ENCODE assay signal across 8 cellular contexts in the genomic region with DNA sequence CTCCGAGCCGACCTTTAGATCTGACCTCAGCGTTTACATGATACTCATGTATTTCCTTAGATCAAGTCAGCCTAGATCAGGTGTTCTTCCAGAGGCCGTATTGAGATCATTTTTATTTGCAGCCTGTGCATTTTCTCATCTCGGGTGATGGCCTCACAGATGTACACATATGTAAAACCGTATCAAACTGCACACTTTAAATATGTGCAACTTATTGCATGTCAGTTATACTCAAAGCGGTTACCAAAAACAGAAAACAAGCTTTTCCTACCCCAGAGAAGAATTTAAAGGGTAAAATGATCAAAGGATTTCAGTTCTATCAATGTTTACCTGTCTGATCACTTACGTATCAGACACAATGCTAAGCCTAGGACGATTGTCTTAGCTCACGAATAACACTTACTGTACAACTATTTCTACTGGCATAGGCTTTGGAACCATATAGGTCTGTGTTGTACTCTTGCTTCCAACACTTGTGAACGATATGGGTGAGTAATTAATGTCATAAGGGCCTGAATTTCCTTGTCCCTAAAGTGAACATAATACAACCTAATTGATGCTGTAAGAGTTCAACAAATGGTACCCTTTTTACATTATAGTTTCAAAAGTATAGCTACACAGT. TPM values are rescaled to one million over a fixed set of nuclear protein-coding genes. Genes with fewer than 3 reads are reported as not detected.
A peak's percentile ranks its signal among the peaks of the same experiment; 100 is the strongest.
DNase-seq lines count a peak whose midpoint lies in the region; ATAC-seq, FAIRE-seq and TF ChIP-seq lines count a peak whose summit lies in the region.

No MANE protein-coding gene starts in this region.

- in situ Hi-C loops in GM12878 (cut with MboI) = no loop called here

- H2BK15ac ChIP-seq in mesenchymal stem cell (ENCODE audit: low read depth, poor library complexity, severe bottlenecking) = peak overlapping the region; percentile 28

- intact Hi-C loops in GM12878 (cut with micrococcal nuclease; ENCODE audit: unreplicated experiment) = no loop called here

- peak overlapping the region; percentile 62 to 70 for H3K18ac ChIP-seq in mesenchymal stem cell (ENCODE audit: low read depth in 1 of 2, low read length in 2 of 2)

- peaks cover 0 to 11% of the 10 kb centered on the region in 2 experiments; a peak in 2 of 4 replicates for H3K36me3 ChIP-seq in GM12878 (ENCODE audit: control insufficient read depth in 2 of 2, insufficient read depth in 2 of 2, low read length in 1 of 2)
- peaks cover 0 to 28% of the 10 kb centered on the region in 2 experiments for H3K36me3 ChIP-seq in mesenchymal stem cell (ENCODE audit: control insufficient read depth in 1 of 2, insufficient read depth in 2 of 2, low read depth in 1 of 2, low read length in 2 of 2)

- DNase-seq in GM12864 (ENCODE audit: low read depth) = peak; percentile 18
- DNase-seq in GM12878 (ENCODE audit: low read depth, low spot score) = no peak
- DNase-seq in mesenchymal stem cell = no peak

- H4K91ac ChIP-seq in mesenchymal stem cell (ENCODE audit: low read length) = no peak overlapping the region

- H3K79me2 ChIP-seq in GM12878 (ENCODE audit: control insufficient read depth, insufficient read depth, low read length) = peaks cover 45% of the 10 kb centered on the region

- no peaks in the 10 kb centered on the region; the same call in 2 of the 3 replicates for H3K9me3 ChIP-seq in GM12878 (replicated peaks; ENCODE audit: control insufficient read depth, insufficient read depth, low read length)
- H3K9me3 ChIP-seq in mesenchymal stem cell (ENCODE audit: control insufficient read depth, low read length) = no peaks in the 10 kb centered on the region

- peak overlapping the region; percentile 38 for H2AK5ac ChIP-seq in mesenchymal stem cell (ENCODE audit: low read length, severe bottlenecking)

- H3K79me1 ChIP-seq in mesenchymal stem cell (replicated peaks; ENCODE audit: low read length, poor library complexity, severe bottlenecking) = peaks cover 6% of the 10 kb centered on the region

- ATAC-seq in HG03520 (IDR thresholded peaks at IDR 0.05; ENCODE audit: unreplicated experiment) (peak; percentile 2), GM12878 (peak; percentile 19; the same call in 2 of the 3 replicates), HG03521 (IDR thresholded peaks at IDR 0.05; ENCODE audit: unreplicated experiment) (no peak), HG02763 (IDR thresholded peaks at IDR 0.05; ENCODE audit: unreplicated experiment) (no peak), HG02798 (IDR thresholded peaks at IDR 0.05; ENCODE audit: poor library complexity, unreplicated experiment) (no peak), GM18873 (IDR thresholded peaks at IDR 0.05; ENCODE audit: low FRiP score, unreplicated experiment) (no peak)

- peak overlapping the region in 1 of 2 experiments; percentile 39 for H2BK12ac ChIP-seq in mesenchymal stem cell (ENCODE audit: low read length in 2 of 2)

- BruUV-seq in GM12878 (replicated peaks; lab: Mats Ljungman, UMichigan) = TSS peak; percentile 90

- no peak overlapping the region for H2BK120ac ChIP-seq in mesenchymal stem cell (ENCODE audit: low read depth, low read length)

- peak overlapping the region; percentile 77 for H3K4me2 ChIP-seq in GM12878 (ENCODE audit: control insufficient read depth, insufficient read depth)
- H3K4me2 ChIP-seq in mesenchymal stem cell (ENCODE audit: low read length, poor library complexity, severe bottlenecking) = peak overlapping the region; percentile 37

- no peaks in the 10 kb centered on the region for H4K20me1 ChIP-seq in GM12878 (ENCODE audit: control insufficient read depth, insufficient read depth)

- RAD21 ChIA-PET in GM12878 (lab: Charles Lee; ENCODE audit: unreplicated experiment) = interaction anchor here (0.7 to 1.9 kb wide), 10 partner anchors 9 to 139 kb away, joined by 3 to 9 read pairs (median 4); a partner anchor contains a TSS

- H2AFZ ChIP-seq in GM12878 (ENCODE audit: control insufficient read depth, low read depth, low read length) = peak overlapping the region; percentile 70
- H2AFZ ChIP-seq in mesenchymal stem cell (ENCODE audit: low read depth, low read length) = peak overlapping the region; percentile 82

- TF ChIP-seq POLR2A in GM12878 (IDR thresholded peaks at IDR 0.05; ENCODE audit: low read depth, low read length) = no peak

- no peak for TF ChIP-seq EP300 in GM12878 (IDR thresholded peaks at IDR 0.05; ENCODE audit: borderline replicate concordance in 1 of 2, control insufficient read depth in 1 of 2, low read depth in 2 of 2, low read length in 2 of 2)

- peak overlapping the region; percentile 66 for H2BK5ac ChIP-seq in mesenchymal stem cell (ENCODE audit: low read depth, low read length, poor library complexity, severe bottlenecking)

- H3K9ac ChIP-seq in GM12878 (ENCODE audit: control insufficient read depth, insufficient read depth, low read length) = peak overlapping the region; percentile 97
- peak overlapping the region; percentile 98 for H3K9ac ChIP-seq in mesenchymal stem cell (ENCODE audit: low read length)

- H3K4ac ChIP-seq in mesenchymal stem cell (ENCODE audit: low read depth in 1 of 2, low read length in 2 of 2) = no peak overlapping the region

- H3K4me1 ChIP-seq in GM12878 (ENCODE audit: control insufficient read depth, insufficient read depth, low read length) (peaks cover 9% of the 10 kb centered on the region), mesenchymal stem cell (ENCODE audit: control insufficient read depth, insufficient read depth, low read depth, low read length) (peaks cover 4% of the 10 kb centered on the region)

- POLR2A ChIA-PET in GM12878 (lab: Charles Lee) = interaction anchor here (0.9 to 1.7 kb wide), 8 partner anchors 8 to 171 kb away, joined by 3 to 12 read pairs (median 4); a partner anchor contains a TSS

- H3K23ac ChIP-seq in mesenchymal stem cell (ENCODE audit: low read length in 2 of 2) = no peak overlapping the region

- peak overlapping the region; percentile 96 for H3K4me3 ChIP-seq in GM12864 (ENCODE audit: low read depth, low read length)
- H3K4me3 ChIP-seq in GM12878 = peak overlapping the region; percentile 92
- H3K4me3 ChIP-seq in mesenchymal stem cell (ENCODE audit: insufficient read depth in 1 of 2, low read depth in 1 of 2, low read length in 2 of 2) = peak overlapping the region; percentile 74 to 99

- H3K27me3 ChIP-seq in GM12878 (replicated peaks in 1 of 2; ENCODE audit: control insufficient read depth in 2 of 2, insufficient read depth in 2 of 2, low read length in 1 of 2) = no peaks in the 10 kb centered on the region
- no peaks in the 10 kb centered on the region for H3K27me3 ChIP-seq in mesenchymal stem cell (ENCODE audit: control insufficient read depth in 1 of 2, insufficient read depth in 1 of 2, low read length in 2 of 2)

- FAIRE-seq in GM12878 (lab: Jason Lieb, UNC) = peak; percentile 78

- peak overlapping the region; percentile 90 for H4K8ac ChIP-seq in mesenchymal stem cell (ENCODE audit: low read length)

- TF ChIP-seq RAD21 in GM12878 (IDR thresholded peaks at IDR 0.05; ENCODE audit: insufficient read depth, low read depth, low read length) = no peak

- H3K14ac ChIP-seq in mesenchymal stem cell (ENCODE audit: low read length in 2 of 2) = no peak overlapping the region

- SMC1A ChIA-PET in GM12878 (lab: Charles Lee; ENCODE audit: uncharacterized antibody, unreplicated experiment) = interaction anchor here (0.7 to 2.5 kb wide), 18 partner anchors 9 to 552 kb away, joined by 3 to 16 read pairs (median 3); a partner anchor contains a TSS

- CTCF ChIA-PET in GM12878 (lab: Yijun Ruan, JAX) = interaction anchor here (0.6 to 1.9 kb wide), 12 partner anchors 11 to 529 kb away, joined by 3 to 9 read pairs (median 3); a partner anchor contains a TSS

- H3K27ac ChIP-seq in GM12878 (ENCODE audit: control insufficient read depth, insufficient read depth) = peak overlapping the region; percentile 88
- peak overlapping the region; percentile 20 for H3K27ac ChIP-seq in mesenchymal stem cell (ENCODE audit: low read length, poor library complexity, severe bottlenecking)

- 2% methylated on average over 11 of the region's 11 CpGs for WGBS in GM12878 (ENCODE audit: insufficient coverage, insufficient replicate concordance, low lambda C conversion rate, missing lambda C conversion rate)
- WGBS in mesenchymal stem cell = 61% methylated on average over 9 of the region's 11 CpGs

- TF ChIP-seq CTCF in GM12864 (IDR thresholded peaks at IDR 0.05; ENCODE audit: low read depth, low read length, missing control alignments) (no peak), GM12878 (IDR thresholded peaks at IDR 0.05 in 2 of 3, conservative IDR thresholded peaks at IDR 0.05 in 1 of 3; ENCODE audit: control insufficient read depth in 2 of 3, extremely low read depth in 1 of 3, insufficient read depth in 1 of 3, low read depth in 3 of 3, low read length in 3 of 3) (no peak)

RNA-seq across cellular contexts. Expression of a gene that starts 0.6 kb away (rescaled TPM):
- total RNA-seq in GM12878 (2013; cell fraction: nucleolus; rRNA removed) = 7.6 and 8.9 TPM in 2 replicates
- total RNA-seq in GM12878 (2014; rRNA removed) (15.2 and 18.1 TPM in 2 replicates), GM12878 (2014; rRNA removed; fragmentation: Illumina TruSeq; extraction: Trizol) (55.7 and 60.6 TPM in 2 replicates), GM12878 (2021) (26.5 and 29.3 TPM in 2 replicates)
- 24.3 TPM for polyA plus RNA-seq in GM12878 (2011; ENCODE audit: low read depth)
- polyA plus RNA-seq in GM12878 (2011; rRNA removed) (24.7 and 47.0 TPM in 2 replicates), GM12878 (2014; fragmentation: Illumina TruSeq; extraction: Trizol) (80.2 and 102 TPM in 2 replicates), GM12878 (2014; fragmentation: Nextera tagmentation; extraction: Ambion mirVana) (100 to 1,000 TPM in 1 of 2 experiments, 10 to 100 TPM in 1; 96.1 to 107 TPM), GM12878 (2014; rRNA removed) (27.6 and 31.1 TPM in 2 replicates), GM12878 (2016; fragmentation: Nextera tagmentation; extraction: Ambion mirVana) (10 to 100 TPM; 82.5 to 83.4 TPM)
- 4.5 and 4.6 TPM in 2 replicates for polyA plus RNA-seq in GM12878 (2011; cell fraction: cytosol; rRNA removed)
- polyA plus RNA-seq in GM12878 (2011; cell fraction: nucleus; rRNA removed) = 2.8 and 5.9 TPM in 2 replicates
- polyA plus RNA-seq in GM12878 (2012) = 31.6 and 47.3 TPM in 2 replicates
- polyA minus RNA-seq in GM12878 (2011; rRNA and poly(A)+ RNA removed) = 1.8 and 2.4 TPM in 2 replicates
- 1.4 and 1.9 TPM in 2 replicates for polyA minus RNA-seq in GM12878 (2011; cell fraction: cytosol; rRNA and poly(A)+ RNA removed)
- 2.9 and 4.2 TPM in 2 replicates for polyA minus RNA-seq in GM12878 (2011; cell fraction: nucleus; rRNA and poly(A)+ RNA removed)
- polyA plus RNA-seq in mesenchymal stem cell (2013, experiment 1 of 2) = 25.7 TPM
- 26.0 TPM for polyA plus RNA-seq in mesenchymal stem cell (2013, experiment 2 of 2)

RNA-seq across cellular contexts. Expression of a gene that starts 38.6 kb away (rescaled TPM):
- total RNA-seq in GM12878 (2013; cell fraction: nucleolus; rRNA removed) = 72.9 and 76.6 TPM in 2 replicates
- total RNA-seq in GM12878 (2014; rRNA removed) (38.8 and 54.2 TPM in 2 replicates), GM12878 (2014; rRNA removed; fragmentation: Illumina TruSeq; extraction: Trizol) (45.8 and 49.8 TPM in 2 replicates), GM12878 (2021) (37.8 and 52.1 TPM in 2 replicates)
- 12.9 TPM for polyA plus RNA-seq in GM12878 (2011; ENCODE audit: low read depth)
- polyA plus RNA-seq in GM12878 (2011; rRNA removed) (105 and 129 TPM in 2 replicates), GM12878 (2014; fragmentation: Illumina TruSeq; extraction: Trizol) (39.0 and 60.8 TPM in 2 replicates), GM12878 (2014; fragmentation: Nextera tagmentation; extraction: Ambion mirVana) (100 to 1,000 TPM; 261 to 341 TPM), GM12878 (2014; rRNA removed) (55.0 and 56.4 TPM in 2 replicates), GM12878 (2016; fragmentation: Nextera tagmentation; extraction: Ambion mirVana) (100 to 1,000 TPM; 175 to 176 TPM)
- 64.1 and 116 TPM in 2 replicates for polyA plus RNA-seq in GM12878 (2011; cell fraction: cytosol; rRNA removed)
- 33.5 and 63.2 TPM in 2 replicates for polyA plus RNA-seq in GM12878 (2011; cell fraction: nucleus; rRNA removed)
- 53.6 and 58.1 TPM in 2 replicates for polyA plus RNA-seq in GM12878 (2012)
- 22.7 and 31.3 TPM in 2 replicates for polyA minus RNA-seq in GM12878 (2011; rRNA and poly(A)+ RNA removed)
- polyA minus RNA-seq in GM12878 (2011; cell fraction: cytosol; rRNA and poly(A)+ RNA removed) = 19.1 and 32.4 TPM in 2 replicates
- 9.3 and 38.6 TPM in 2 replicates for polyA minus RNA-seq in GM12878 (2011; cell fraction: nucleus; rRNA and poly(A)+ RNA removed)
- 76.8 TPM for polyA plus RNA-seq in mesenchymal stem cell (2013, experiment 1 of 2)
- polyA plus RNA-seq in mesenchymal stem cell (2013, experiment 2 of 2) = 70.1 TPM

RNA-seq across cellular contexts. Expression of a gene that starts 57.8 kb away (rescaled TPM):
- 42.7 and 43.6 TPM in 2 replicates for total RNA-seq in GM12878 (2013; cell fraction: nucleolus; rRNA removed)
- total RNA-seq in GM12878 (2014; rRNA removed) (5.3 and 5.9 TPM in 2 replicates), GM12878 (2014; rRNA removed; fragmentation: Illumina TruSeq; extraction: Trizol) (7.6 and 7.7 TPM in 2 replicates), GM12878 (2021) (8.5 and 8.7 TPM in 2 replicates)
- 1.7 TPM for polyA plus RNA-seq in GM12878 (2011; ENCODE audit: low read depth)
- polyA plus RNA-seq in GM12878 (2011; rRNA removed) (14.1 and 20.6 TPM in 2 replicates), GM12878 (2014; fragmentation: Illumina TruSeq; extraction: Trizol) (7.7 and 11.4 TPM in 2 replicates), GM12878 (2014; fragmentation: Nextera tagmentation; extraction: Ambion mirVana) (1 to 10 TPM; 1.4 to 1.5 TPM), GM12878 (2014; rRNA removed) (4.8 and 5.6 TPM in 2 replicates), GM12878 (2016; fragmentation: Nextera tagmentation; extraction: Ambion mirVana) (1 to 10 TPM; 4.0 to 4.2 TPM)
- 5.2 and 6.0 TPM in 2 replicates for polyA plus RNA-seq in GM12878 (2011; cell fraction: cytosol; rRNA removed)
- 14.9 and 15.3 TPM in 2 replicates for polyA plus RNA-seq in GM12878 (2011; cell fraction: nucleus; rRNA removed)
- 2.1 and 2.7 TPM in 2 replicates for polyA plus RNA-seq in GM12878 (2012)
- polyA minus RNA-seq in GM12878 (2011; rRNA and poly(A)+ RNA removed) = 12.9 and 17.6 TPM in 2 replicates
- polyA minus RNA-seq in GM12878 (2011; cell fraction: cytosol; rRNA and poly(A)+ RNA removed) = 4.0 and 5.7 TPM in 2 replicates
- 10.5 and 13.1 TPM in 2 replicates for polyA minus RNA-seq in GM12878 (2011; cell fraction: nucleus; rRNA and poly(A)+ RNA removed)
- polyA plus RNA-seq in mesenchymal stem cell (2013, experiment 1 of 2) = 0.58 TPM
- 0.92 TPM for polyA plus RNA-seq in mesenchymal stem cell (2013, experiment 2 of 2)

Comparison
In these comparisons a context has a peak if more than half of its experiments do, and no peak if none do; other contexts are left out.
1. ATAC-seq: peak in HG03520 (single experiment) and GM12878 (single experiment); none in HG03521 (single experiment), HG02763 (single experiment), HG02798 (single experiment) and GM18873 (single experiment).
2. Peak in every context shown above with its lines, with median percentiles within 50 percentile points of each other: H3K4me3 ChIP-seq.